Comparison of ENCODE assay signal across 18 cellular contexts in genomic region chr18:62751977-62752376, GRCh38. TPM values are rescaled to one million over a fixed set of nuclear protein-coding genes. Genes with fewer than 3 reads are reported as not detected.
DNase-seq lines count a peak whose midpoint lies in the region; ATAC-seq and TF ChIP-seq lines count a peak whose summit lies in the region.
"Had no signal": no experiment of that assay in that cellular context is flagged by ENCODE, and none has a peak within 500 bp of the region (broad histone marks: within the 10 kb centered on the region; RNA-seq: fewer than 3 reads in every experiment).

No MANE protein-coding gene starts in this region.

- H3K36me3 ChIP-seq in HUES48 (ENCODE audit: control insufficient read depth, insufficient read depth, low read length) (no peaks in the 10 kb centered on the region), brain microvascular endothelial cell (replicated peaks) (no peaks in the 10 kb centered on the region), lower lobe of right lung (no peaks in the 10 kb centered on the region), vagina (no peaks in the 10 kb centered on the region)
- H3K36me3 ChIP-seq: heart right ventricle, prostate gland had no signal

- TF ChIP-seq POLR2A in vagina (IDR thresholded peaks at IDR 0.05) = no peak

- no peaks in the 10 kb centered on the region for H3K27me3 ChIP-seq in HUES48 (ENCODE audit: control insufficient read depth, insufficient read depth, low read length)
- H3K27me3 ChIP-seq in brain microvascular endothelial cell (replicated peaks) = no peaks in the 10 kb centered on the region
- no peaks in the 10 kb centered on the region for H3K27me3 ChIP-seq in lower lobe of right lung (ENCODE audit: low read depth)
- H3K27me3 ChIP-seq in vagina = no peaks in the 10 kb centered on the region
- H3K27me3 ChIP-seq: heart right ventricle had no signal

- intact Hi-C loops in lower lobe of right lung (cut with DNase I) = no loop called here
- intact Hi-C loops in vagina (cut with DNase I) = no loop called here

- ATAC-seq in lower lobe of right lung = no peak
- ATAC-seq: activated CD8-positive, alpha-beta memory T cell treated with anti-CD3 and anti-CD28 coated beads, Interleukin-2, amount 10 ng/mL, durations not matched to agents 7 days and 5 days had no signal

- DNase-seq in brain microvascular endothelial cell = no peak
- DNase-seq in lower lobe of right lung = no peak
- DNase-seq in substantia nigra (lab: John Stamatoyannopoulos, UW) = no peak
- DNase-seq in CD1c-positive myeloid dendritic cell (ENCODE audit: extremely low spot score) = no peak
- no peak for DNase-seq in SIG-M5 (lab: John Stamatoyannopoulos, UW)
- no peak for DNase-seq in vagina (ENCODE audit: extremely low spot score in 2 of 2)
- DNase-seq: activated CD4-positive, alpha-beta T cell treated with anti-CD3 and anti-CD28 coated beads, Interleukin-2, amount 10 ng/mL, durations not matched to agents 24 days and 14 days; activated CD8-positive, alpha-beta memory T cell treated with anti-CD3 and anti-CD28 coated beads, Interleukin-2, amount 10 ng/mL, durations not matched to agents 7 days and 5 days; erythroblast; NCI-H1092 treated with DMSO at 0.1 percent for 48 hours; NCI-H2029; NCI-H774; T-helper 2 cell had no signal

- H3K4me3 ChIP-seq in HUES48 (ENCODE audit: low read depth, low read length) = peak overlapping the region; percentile 12; the same call in 1 of the 2 replicates
- H3K4me3 ChIP-seq in brain microvascular endothelial cell (ENCODE audit: low read depth, low read length) = no peak overlapping the region
- no peak overlapping the region for H3K4me3 ChIP-seq in lower lobe of right lung
- H3K4me3 ChIP-seq in vagina = no peak overlapping the region
- H3K4me3 ChIP-seq: heart right ventricle, prostate gland had no signal

- peak overlapping the region; percentile 39; the same call in 1 of the 2 replicates for H3K9ac ChIP-seq in HUES48 (ENCODE audit: low read depth, low read length)

- H3K4me1 ChIP-seq in HUES48 (ENCODE audit: control insufficient read depth, insufficient read depth, low read length) (peaks cover 81% of the 10 kb centered on the region), lower lobe of right lung (peaks cover 13% of the 10 kb centered on the region), vagina (peaks cover 31% of the 10 kb centered on the region)
- H3K4me1 ChIP-seq: prostate gland had no signal

- no peaks in the 10 kb centered on the region for H3K9me3 ChIP-seq in HUES48 (ENCODE audit: control insufficient read depth, insufficient read depth, low read length)
- H3K9me3 ChIP-seq in lower lobe of right lung = no peaks in the 10 kb centered on the region
- no peaks in the 10 kb centered on the region for H3K9me3 ChIP-seq in vagina
- H3K9me3 ChIP-seq: prostate gland had no signal

- no peak for TF ChIP-seq CTCF in brain microvascular endothelial cell (IDR thresholded peaks at IDR 0.05; ENCODE audit: low read depth, low read length, missing control alignments)
- no peak for TF ChIP-seq CTCF in lower lobe of right lung (IDR thresholded peaks at IDR 0.05)
- TF ChIP-seq CTCF in vagina (IDR thresholded peaks at IDR 0.05) = no peak

- H3K27ac ChIP-seq in HUES48 (ENCODE audit: low read depth, low read length) (peak overlapping the region; percentile 93), brain microvascular endothelial cell (peak overlapping the region; percentile 34), lower lobe of right lung (peak overlapping the region; percentile 2), substantia nigra (ENCODE audit: low read depth, low read length, poor library complexity, severe bottlenecking) (peak overlapping the region; percentile 35), vagina (no peak overlapping the region)
- H3K27ac ChIP-seq: HL-60, prostate gland, RWPE1 had no signal

- in situ Hi-C loops in brain microvascular endothelial cell (cut with HindIII; ENCODE audit: low pct_ligation_motif_present, low sequenced_read_pairs) = no loop called here

RNA-seq across cellular contexts. Expression of gene PHLPP1, which starts 36.6 kb away (rescaled TPM):
- 12.6 TPM for total RNA-seq in lower lobe of right lung
- total RNA-seq in vagina = 20.6 TPM
